In genomic region chr19:14570864-14571527, GRCh38 we compare ENCODE assay signal across 9 cellular contexts. TPM values are rescaled to one million over a fixed set of nuclear protein-coding genes. Genes with fewer than 3 reads are reported as not detected.
DNase-seq lines count a peak whose midpoint lies in the region; ATAC-seq and TF ChIP-seq lines count a peak whose summit lies in the region.
"Had no signal": no experiment of that assay in that cellular context is flagged by ENCODE, and none has a peak within 500 bp of the region (broad histone marks: within the 10 kb centered on the region; RNA-seq: fewer than 3 reads in every experiment).

No MANE protein-coding gene starts in this region.

- TF ChIP-seq RAD21 in SK-N-SH (IDR thresholded peaks at IDR 0.05; ENCODE audit: low read length), result no peak

- H3K36me3 ChIP-seq in SK-N-SH (replicated peaks in 1 of 2; ENCODE audit: control insufficient read depth in 1 of 2, insufficient read depth in 2 of 2, low read length in 1 of 2), result peaks cover 0 to 5% of the 10 kb centered on the region in 2 experiments
- no peaks in the 10 kb centered on the region for H3K36me3 ChIP-seq in kidney epithelial cell (ENCODE audit: control insufficient read depth, insufficient read depth, low read length)
- H3K36me3 ChIP-seq in suprapubic skin, result peaks cover 15% of the 10 kb centered on the region

- POLR2A ChIA-PET in SK-N-SH (lab: Yijun Ruan, JAX), result interaction anchor here (3.8 kb wide), 1 partner anchor 118 kb away, joined by 15 read pairs; the partner anchor contains the start of gene ZNF333
- POLR2A ChIA-PET in activated naive CD8-positive, alpha-beta T cell treated with anti-CD3 and anti-CD28 coated beads, Interleukin-2, amount 10 ng/mL, durations not matched to agents 7 days and 5 days (lab: Charles Lee), result interaction anchor here (0.6 to 2.5 kb wide), 5 partner anchors 9 to 1364 kb away, joined by 3 to 6 read pairs (median 4); partner anchors contain the start of gene ZNF333

- no peak for TF ChIP-seq POLR2A in suprapubic skin (IDR thresholded peaks at IDR 0.05)

- H3K4me1 Mint-ChIP-seq in activated naive CD8-positive, alpha-beta T cell treated with anti-CD3 and anti-CD28 coated beads, Interleukin-2, amount 10 ng/mL, durations not matched to agents 7 days and 5 days, result peaks cover 25% of the 10 kb centered on the region

- no peaks in the 10 kb centered on the region for H4K20me1 ChIP-seq in SK-N-SH (ENCODE audit: insufficient read depth)

- TF ChIP-seq EP300 in SK-N-SH (IDR thresholded peaks at IDR 0.05; ENCODE audit: borderline replicate concordance in 1 of 2, low read depth in 1 of 2, low read length in 1 of 2), result no peak
- TF ChIP-seq EP300 in suprapubic skin (IDR thresholded peaks at IDR 0.05), result no peak

- H3K4me3 Mint-ChIP-seq in activated naive CD8-positive, alpha-beta T cell treated with anti-CD3 and anti-CD28 coated beads, Interleukin-2, amount 10 ng/mL, durations not matched to agents 7 days and 5 days, result peak overlapping the region; percentile 95

- no peaks in the 10 kb centered on the region for H3K27me3 Mint-ChIP-seq in activated naive CD8-positive, alpha-beta T cell treated with anti-CD3 and anti-CD28 coated beads, Interleukin-2, amount 10 ng/mL, durations not matched to agents 7 days and 5 days

- DNase-seq in SK-N-SH, result no peak
- DNase-seq in activated naive CD8-positive, alpha-beta T cell treated with anti-CD3 and anti-CD28 coated beads, Interleukin-2, amount 10 ng/mL, durations not matched to agents 7 days and 5 days, result no peak
- DNase-seq in kidney epithelial cell (ENCODE audit: low read depth), result no peak
- no peak for DNase-seq in suprapubic skin (ENCODE audit: low spot score in 2 of 2)
- no peak for DNase-seq in retina
- no peak for DNase-seq in AML-193 (lab: John Stamatoyannopoulos, UW)
- DNase-seq in AG08396 (ENCODE audit: low spot score), result no peak
- DNase-seq: activated CD4-positive, CD25-positive, alpha-beta regulatory T cell treated with anti-CD3 and anti-CD28 coated beads, Interleukin-2, amount 50 U/mL, for 72 hours had no signal

- H3K4me1 ChIP-seq in SK-N-SH (ENCODE audit: control insufficient read depth in 1 of 2, insufficient read depth in 2 of 2, low read depth in 1 of 2, low read length in 1 of 2) (peaks cover 0 to 8% of the 10 kb centered on the region in 2 experiments; a peak in 2 of 4 replicates), suprapubic skin (peaks cover 25% of the 10 kb centered on the region)

- CTCF ChIA-PET in SK-N-SH (lab: Yijun Ruan, JAX), result interaction anchor here (0.8 to 7.9 kb wide), 6 partner anchors 14 to 489 kb away, joined by 3 to 123 read pairs (median 9); partner anchors contain the start of genes DNAJB1 and ZNF333

- H3K4me2 ChIP-seq in SK-N-SH, result peak overlapping the region; percentile 95

- no peaks in the 10 kb centered on the region for H3K9me2 ChIP-seq in SK-N-SH

- H3K79me2 ChIP-seq in SK-N-SH (ENCODE audit: insufficient read depth), result peaks cover 26% of the 10 kb centered on the region

- peak overlapping the region; percentile 89 for H3K27ac Mint-ChIP-seq in activated naive CD8-positive, alpha-beta T cell treated with anti-CD3 and anti-CD28 coated beads, Interleukin-2, amount 10 ng/mL, durations not matched to agents 7 days and 5 days

- H2AFZ ChIP-seq in SK-N-SH (ENCODE audit: low read depth), result peak overlapping the region; percentile 94; the same call in 1 of the 2 replicates

- ATAC-seq in SK-N-SH treated with all-trans-retinoic acid at 6 μM for 48 hours, result no peak
- ATAC-seq in activated naive CD8-positive, alpha-beta T cell treated with anti-CD3 and anti-CD28 coated beads, Interleukin-2, amount 10 ng/mL, durations not matched to agents 7 days and 5 days (ENCODE audit: low read depth), result no peak

- H3K9ac ChIP-seq in SK-N-SH, result peak overlapping the region; percentile 70

- H3K9me3 Mint-ChIP-seq in activated naive CD8-positive, alpha-beta T cell treated with anti-CD3 and anti-CD28 coated beads, Interleukin-2, amount 10 ng/mL, durations not matched to agents 7 days and 5 days, result no peaks in the 10 kb centered on the region

- WGBS in SK-N-SH (ENCODE audit: low lambda C conversion rate), result 14% methylated on average over 18 of the region's 22 CpGs
- WGBS in suprapubic skin, result 49% methylated on average over 21 of the region's 22 CpGs

- peak overlapping the region; percentile 79 to 100 for H3K4me3 ChIP-seq in SK-N-SH (ENCODE audit: low read depth in 2 of 2, low read length in 1 of 2)
- H3K4me3 ChIP-seq in kidney epithelial cell (ENCODE audit: low read depth, low read length), result peak overlapping the region; percentile 87
- peak overlapping the region; percentile 73 for H3K4me3 ChIP-seq in suprapubic skin

- H3K9me3 ChIP-seq in SK-N-SH, result no peaks in the 10 kb centered on the region
- no peaks in the 10 kb centered on the region for H3K9me3 ChIP-seq in suprapubic skin

- H3K27ac ChIP-seq in SK-N-SH (ENCODE audit: low read depth in 2 of 2, low read length in 1 of 2) (no peak overlapping the region; a peak in 1 of 4 replicates), suprapubic skin (peak overlapping the region; percentile 83)

- H3K36me3 Mint-ChIP-seq in activated naive CD8-positive, alpha-beta T cell treated with anti-CD3 and anti-CD28 coated beads, Interleukin-2, amount 10 ng/mL, durations not matched to agents 7 days and 5 days, result peaks cover 8% of the 10 kb centered on the region

- no peak for TF ChIP-seq CTCF in SK-N-SH (IDR thresholded peaks at IDR 0.05)
- TF ChIP-seq CTCF in kidney epithelial cell (IDR thresholded peaks at IDR 0.05; ENCODE audit: insufficient read depth, low read length, poor library complexity, severe bottlenecking), result no peak
- TF ChIP-seq CTCF in suprapubic skin (IDR thresholded peaks at IDR 0.05), result no peak

- H3K27me3 ChIP-seq in SK-N-SH (ENCODE audit: insufficient read depth) (no peaks in the 10 kb centered on the region), kidney epithelial cell (ENCODE audit: control insufficient read depth, insufficient read depth, low read length) (no peaks in the 10 kb centered on the region), suprapubic skin (no peaks in the 10 kb centered on the region)

- H3F3A ChIP-seq in SK-N-SH (replicated peaks; ENCODE audit: insufficient read depth), result no peaks in the 10 kb centered on the region

TF ChIP-seq in SK-N-SH, 30 proteins besides CTCF, POLR2A, EP300 and RAD21 (continues in another document):
- no peak for TF ChIP-seq JUND (IDR thresholded peaks at IDR 0.05)

TF ChIP-seq in SK-N-SH treated with all-trans-retinoic acid at 6 μM for 48 hours, 23 proteins besides CTCF, POLR2A, EP300 and RAD21 (continues in another document):
- TF ChIP-seq ZNF70 (CRISPR knock-in tag; IDR thresholded peaks at IDR 0.05) (no peak), ZFP3 (CRISPR knock-in tag; IDR thresholded peaks at IDR 0.05) (no peak)
- TF ChIP-seq, protein P1, sequence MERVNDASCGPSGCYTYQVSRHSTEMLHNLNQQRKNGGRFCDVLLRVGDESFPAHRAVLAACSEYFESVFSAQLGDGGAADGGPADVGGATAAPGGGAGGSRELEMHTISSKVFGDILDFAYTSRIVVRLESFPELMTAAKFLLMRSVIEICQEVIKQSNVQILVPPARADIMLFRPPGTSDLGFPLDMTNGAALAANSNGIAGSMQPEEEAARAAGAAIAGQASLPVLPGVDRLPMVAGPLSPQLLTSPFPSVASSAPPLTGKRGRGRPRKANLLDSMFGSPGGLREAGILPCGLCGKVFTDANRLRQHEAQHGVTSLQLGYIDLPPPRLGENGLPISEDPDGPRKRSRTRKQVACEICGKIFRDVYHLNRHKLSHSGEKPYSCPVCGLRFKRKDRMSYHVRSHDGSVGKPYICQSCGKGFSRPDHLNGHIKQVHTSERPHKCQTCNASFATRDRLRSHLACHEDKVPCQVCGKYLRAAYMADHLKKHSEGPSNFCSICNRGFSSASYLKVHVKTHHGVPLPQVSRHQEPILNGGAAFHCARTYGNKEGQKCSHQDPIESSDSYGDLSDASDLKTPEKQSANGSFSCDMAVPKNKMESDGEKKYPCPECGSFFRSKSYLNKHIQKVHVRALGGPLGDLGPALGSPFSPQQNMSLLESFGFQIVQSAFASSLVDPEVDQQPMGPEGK (CRISPR knock-in tag; IDR thresholded peaks at IDR 0.05; ENCODE audit: borderline replicate concordance), result no peak

RNA-seq across cellular contexts. Expression of gene NDUFB7, which starts 0.9 kb away (rescaled TPM):
- polyA plus RNA-seq in SK-N-SH (2012; rRNA removed), result 458 and 465 TPM in 2 replicates
- polyA plus RNA-seq in SK-N-SH (2012; cell fraction: cytosol; rRNA removed), result 199 and 306 TPM in 2 replicates
- 166 and 323 TPM in 2 replicates for polyA plus RNA-seq in SK-N-SH (2012; cell fraction: nucleus; rRNA removed)
- total RNA-seq in activated naive CD8-positive, alpha-beta T cell treated with anti-CD3 and anti-CD28 coated beads, Interleukin-2, amount 10 ng/mL, durations not matched to agents 7 days and 5 days, result 100 to 1,000 TPM in 1 of 2 experiments, 10 to 100 TPM in 1; 90.7 to 108 TPM
- total RNA-seq in kidney epithelial cell (350 and 363 TPM in 2 replicates), suprapubic skin (100 to 1,000 TPM; 196 to 394 (median 340) TPM)

RNA-seq across cellular contexts. Expression of gene CLEC17A, which starts 11.9 kb away (rescaled TPM):
- 0.05 TPM in 1 of 2 replicates, not detected in the other for polyA plus RNA-seq in SK-N-SH (2012; rRNA removed)
- 0.01 TPM in 1 of 2 replicates, not detected in the other for polyA plus RNA-seq in SK-N-SH (2012; cell fraction: cytosol; rRNA removed)
- polyA plus RNA-seq in SK-N-SH (2012; cell fraction: nucleus; rRNA removed), result 0.15 and 0.19 TPM in 2 replicates
- total RNA-seq in activated naive CD8-positive, alpha-beta T cell treated with anti-CD3 and anti-CD28 coated beads, Interleukin-2, amount 10 ng/mL, durations not matched to agents 7 days and 5 days, result under 1 TPM in 1 of 2 experiments, not detected in 1; 0.17 TPM
- total RNA-seq in kidney epithelial cell (0.08 TPM in 1 of 2 replicates, not detected in the other), suprapubic skin (not detected)

RNA-seq across cellular contexts. Expression of gene TECR, which starts 41.6 kb away (rescaled TPM):
- polyA plus RNA-seq in SK-N-SH (2012; rRNA removed), result 87.9 and 110 TPM in 2 replicates
- 32.4 and 57.6 TPM in 2 replicates for polyA plus RNA-seq in SK-N-SH (2012; cell fraction: cytosol; rRNA removed)
- polyA plus RNA-seq in SK-N-SH (2012; cell fraction: nucleus; rRNA removed), result 142 and 144 TPM in 2 replicates
- 100 to 1,000 TPM; 161 to 168 TPM for total RNA-seq in activated naive CD8-positive, alpha-beta T cell treated with anti-CD3 and anti-CD28 coated beads, Interleukin-2, amount 10 ng/mL, durations not matched to agents 7 days and 5 days
- total RNA-seq in kidney epithelial cell (52.8 and 55.0 TPM in 2 replicates), suprapubic skin (100 to 1,000 TPM; 111 to 176 (median 150) TPM)

RNA-seq across cellular contexts. Expression of gene DNAJB1, which starts 52.8 kb away (rescaled TPM):
- 95.7 and 103 TPM in 2 replicates for polyA plus RNA-seq in SK-N-SH (2012; rRNA removed)
- polyA plus RNA-seq in SK-N-SH (2012; cell fraction: cytosol; rRNA removed), result 95.9 and 110 TPM in 2 replicates
- polyA plus RNA-seq in SK-N-SH (2012; cell fraction: nucleus; rRNA removed), result 65.8 and 66.3 TPM in 2 replicates
- total RNA-seq in activated naive CD8-positive, alpha-beta T cell treated with anti-CD3 and anti-CD28 coated beads, Interleukin-2, amount 10 ng/mL, durations not matched to agents 7 days and 5 days, result 100 to 1,000 TPM; 103 to 110 TPM
- total RNA-seq in kidney epithelial cell, result 58.1 and 64.7 TPM in 2 replicates
- total RNA-seq in suprapubic skin, result 100 to 1,000 TPM in 3 of 4 donors, 10 to 100 TPM in 1; 54.5 to 197 (median 145) TPM
